ENCODE assay signal across 22 cellular contexts in genomic region chr14:59846595-59846994, GRCh38. TPM values are rescaled to one million over a fixed set of nuclear protein-coding genes. Genes with fewer than 3 reads are reported as not detected.
DNase-seq lines count a peak whose midpoint lies in the region; ATAC-seq and TF ChIP-seq lines count a peak whose summit lies in the region.
"Had no signal": no experiment of that assay in that cellular context is flagged by ENCODE, and none has a peak within 500 bp of the region (broad histone marks: within the 10 kb centered on the region; RNA-seq: fewer than 3 reads in every experiment).

No MANE protein-coding gene starts in this region.

- no peak for ATAC-seq in Right ventricle myocardium superior (ENCODE audit: poor library complexity)
- ATAC-seq: GM12878 had no signal

- no peak for TF ChIP-seq CTCF in 22Rv1 (IDR thresholded peaks at IDR 0.05)
- TF ChIP-seq CTCF in VCaP (conservative IDR thresholded peaks at IDR 0.05) = no peak

- intact Hi-C loops in Right ventricle myocardium superior (cut with DNase I) = no loop called here

- DNase-seq in cerebellum (ENCODE audit: low spot score) (peak; percentile 44), mucosa of gallbladder (ENCODE audit: low spot score) (peak; percentile 26), Right ventricle myocardium superior (no peak), GDM1 (lab: John Stamatoyannopoulos, UW) (no peak)
- no peak for DNase-seq in stimulated activated CD4-positive, alpha-beta T cell treated with anti-CD3 and anti-CD28 coated beads, Interleukin-1b, Interleukin-23, amount 100 ng/mL, for 48 hours
- DNase-seq: 8988T; ACHN; BE2C; CD4-positive, alpha-beta memory T cell; CD4-positive, CD25-positive, alpha-beta regulatory T cell; CD8-positive, alpha-beta memory T cell; COR-L47; DMS 273 treated with DMSO at 0.1 percent for 48 hours; DMS153; DMS53; DMS79; DND-41; EL had no signal

- H3K27ac ChIP-seq in 22Rv1 = peak overlapping the region; percentile 61; the same call in 1 of the 2 replicates
- H3K27ac ChIP-seq in VCaP = peak overlapping the region; percentile 59
- H3K27ac ChIP-seq: BLaER1 had no signal

RNA-seq across cellular contexts. Expression of gene RTN1, which starts 24.0 kb away (rescaled TPM):
- 527 TPM for total RNA-seq in cerebellum
- total RNA-seq in mucosa of gallbladder = 46.0 TPM
- 1.1 TPM for total RNA-seq in Right ventricle myocardium superior
- total RNA-seq: GM12878 had no signal

Comparison
In these comparisons a context has a peak if more than half of its experiments do, and no peak if none do; other contexts are left out.
1. DNase-seq: peak in cerebellum (single experiment) and mucosa of gallbladder (single experiment); none in Right ventricle myocardium superior (single experiment), GDM1 (single experiment) and stimulated activated CD4-positive, alpha-beta T cell treated with anti-CD3 and anti-CD28 coated beads, Interleukin-1b, Interleukin-23, amount 100 ng/mL, for 48 hours (single experiment).
2. RNA of gene RTN1, which starts 24.0 kb away (total RNA-seq): 527 TPM in cerebellum (single experiment) and 46.0 TPM in mucosa of gallbladder (single experiment); 1.1 TPM in Right ventricle myocardium superior (single experiment); every median in the first group is over 10 times any median in the second.